Comparison of ENCODE assay signal across 1 cellular context in genomic region chr9:4740623-4741364, GRCh38.
TF ChIP-seq lines count a peak whose summit lies in the region.

Gene AK3 (minus strand): TSS chr9:4741202. CDS start chr9:4741087, 115 bp downstream.

TF ChIP-seq in HepG2, 621 proteins besides CTCF, POLR2A, EP300 and RAD21 (continued from another document and continues in another):
- TF ChIP-seq HNF1A (IDR thresholded peaks at IDR 0.05; ENCODE audit: low read depth) (no peak; the same call in 1 of the 2 replicates), HNF1A (CRISPR knock-in tag; IDR thresholded peaks at IDR 0.05; ENCODE audit: borderline replicate concordance) (peak; percentile 63), PCBP2 (optimal IDR thresholded peaks at IDR 0.05; ENCODE audit: low read depth, low read length, poor library complexity, severe bottlenecking) (no peak), ZNF605 (CRISPR knock-in tag; IDR thresholded peaks at IDR 0.05) (peak; percentile 74), NFE2L1 (CRISPR knock-in tag; IDR thresholded peaks at IDR 0.05; ENCODE audit: borderline replicate concordance) (0 out of 2 replicates have a peak, but pooled peaks have one; percentile 61), RAD51 (IDR thresholded peaks at IDR 0.05; ENCODE audit: borderline replicate concordance) (no peak), ZNF75D (CRISPR knock-in tag; IDR thresholded peaks at IDR 0.05; ENCODE audit: borderline replicate concordance) (no peak), AGO2 (optimal IDR thresholded peaks at IDR 0.05; ENCODE audit: low read depth, low read length) (peak; percentile 95), HBP1 (CRISPR knock-in tag; IDR thresholded peaks at IDR 0.05; ENCODE audit: low read depth) (0 out of 2 replicates have a peak, but pooled peaks have one; percentile 57), KLF15 (CRISPR knock-in tag; IDR thresholded peaks at IDR 0.05; ENCODE audit: borderline replicate concordance) (0 out of 2 replicates have a peak, but pooled peaks have one; percentile 68), FOXO4 (CRISPR knock-in tag; conservative IDR thresholded peaks at IDR 0.05) (no peak), NR2F1 (CRISPR knock-in tag; IDR thresholded peaks at IDR 0.05) (peak; percentile 15 to 44; a peak in 2 of 4 replicates), ETS1 (CRISPR knock-in tag; IDR thresholded peaks at IDR 0.05) (peak; percentile 73; the same call in 1 of the 2 replicates), HMGXB3 (CRISPR knock-in tag; IDR thresholded peaks at IDR 0.05; ENCODE audit: borderline replicate concordance) (peak; percentile 19; the same call in 1 of the 2 replicates), XRCC5 (optimal IDR thresholded peaks at IDR 0.05; ENCODE audit: low read length) (peak; percentile 14), ATF2 (CRISPR knock-in tag; IDR thresholded peaks at IDR 0.05) (no peak), POLR2AphosphoS2 (IDR thresholded peaks at IDR 0.05; ENCODE audit: low read depth, low read length) (no peak), ZBTB46 (CRISPR knock-in tag; IDR thresholded peaks at IDR 0.05; ENCODE audit: borderline replicate concordance) (no peak), ZNF841 (CRISPR knock-in tag; IDR thresholded peaks at IDR 0.05; ENCODE audit: borderline replicate concordance) (0 out of 2 replicates have a peak, but pooled peaks have one; percentile 68), ZNF333 (CRISPR knock-in tag; IDR thresholded peaks at IDR 0.05; ENCODE audit: borderline replicate concordance) (peak; percentile 82; the same call in 1 of the 2 replicates), ZMYM3 (CRISPR knock-in tag; IDR thresholded peaks at IDR 0.05) (no peak), PRDM4 (CRISPR knock-in tag; IDR thresholded peaks at IDR 0.05; ENCODE audit: borderline replicate concordance) (no peak), ZNF713 (CRISPR knock-in tag; IDR thresholded peaks at IDR 0.05) (peak; percentile 37; the same call in 1 of the 2 replicates), JARID2 (CRISPR knock-in tag; IDR thresholded peaks at IDR 0.05; ENCODE audit: insufficient replicate concordance) (no peak), ZNF446 (CRISPR knock-in tag; IDR thresholded peaks at IDR 0.05) (peak; percentile 70; the same call in 1 of the 2 replicates), GMEB1 (CRISPR knock-in tag; IDR thresholded peaks at IDR 0.05; ENCODE audit: borderline replicate concordance) (peak; percentile 57; the same call in 1 of the 2 replicates), ZBTB39 (CRISPR knock-in tag; IDR thresholded peaks at IDR 0.05) (no peak; the same call in 1 of the 2 replicates), ATAD3A (CRISPR knock-in tag; IDR thresholded peaks at IDR 0.05) (0 out of 2 replicates have a peak, but pooled peaks have one; percentile 15), SP5 (CRISPR knock-in tag; IDR thresholded peaks at IDR 0.05; ENCODE audit: borderline replicate concordance, low read depth) (peak; percentile 45; the same call in 1 of the 2 replicates)
